Comparison of ENCODE assay signal across 1 cellular context in the genomic region with DNA sequence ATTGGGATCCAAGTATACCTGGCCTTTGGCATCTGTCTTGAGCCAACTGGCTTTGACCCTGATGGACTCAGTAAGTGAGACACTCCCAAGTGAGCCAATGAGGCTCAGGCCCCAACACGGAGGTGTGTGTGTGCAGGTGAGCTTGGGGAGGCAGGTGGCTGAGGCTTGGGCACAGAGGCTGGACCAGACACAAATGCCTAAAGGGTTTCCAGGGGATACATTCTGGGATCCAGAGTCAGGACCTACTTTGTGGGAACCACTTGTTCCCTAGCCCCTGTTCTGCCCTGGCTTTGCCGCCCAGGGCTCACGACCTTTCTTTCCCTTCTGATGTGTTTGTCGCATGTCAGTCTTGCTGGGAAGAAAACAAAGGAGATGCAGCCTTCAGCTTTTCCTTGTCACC. TPM values are rescaled to one million over a fixed set of nuclear protein-coding genes. Genes with fewer than 3 reads are reported as not detected.
"Had no signal": no experiment of that assay in that cellular context is flagged by ENCODE, and none has a peak within 500 bp of the region (broad histone marks: within the 10 kb centered on the region; RNA-seq: fewer than 3 reads in every experiment).

No MANE protein-coding gene starts in this region.

RNA-seq across cellular contexts. Expression of a gene that starts 34.9 kb away (rescaled TPM):
- total RNA-seq: HT-29 had no signal
